In genomic region chr19:2613507-2614295, GRCh38 we compare ENCODE assay signal across 8 cellular contexts.
DNase-seq lines count a peak whose midpoint lies in the region; ATAC-seq and TF ChIP-seq lines count a peak whose summit lies in the region.

No MANE protein-coding gene starts in this region.

- H3K27ac ChIP-seq in CD8-positive, alpha-beta memory T cell (ENCODE audit: low read depth, low read length): no peak overlapping the region
- peak overlapping the region; percentile 94 for H3K27ac ChIP-seq in KOPT-K1 (ENCODE audit: low read depth, low read length, poor library complexity, severe bottlenecking)
- no peak overlapping the region for H3K27ac ChIP-seq in neural progenitor cell

- intact Hi-C loops in activated CD8-positive, alpha-beta T cell treated with anti-CD3 and anti-CD28 coated beads for 36 hours (cut with micrococcal nuclease): no loop called here

- POLR2A ChIA-PET in CD8-positive, alpha-beta memory T cell (lab: Charles Lee): interaction anchor here (1.5 kb wide), 1 partner anchor 137 kb away, joined by 17 read pairs; the partner anchor contains the start of gene GADD45B
- POLR2A ChIA-PET in activated CD8-positive, alpha-beta T cell treated with anti-CD3 and anti-CD28 coated beads for 36 hours (lab: Charles Lee): interaction anchor here (1.0 to 10.8 kb wide), 2 partner anchors 136 to 140 kb away, joined by 3 to 168 read pairs; partner anchors contain the start of gene GADD45B

- TF ChIP-seq CTCF in activated CD8-positive, alpha-beta T cell treated with anti-CD3 and anti-CD28 coated beads for 36 hours (IDR thresholded peaks at IDR 0.05): peak; percentile 93
- TF ChIP-seq CTCF in epithelial cell of esophagus (IDR thresholded peaks at IDR 0.05; ENCODE audit: insufficient read depth, low read depth, low read length, missing control alignments) (peak; percentile 89), neural progenitor cell (IDR thresholded peaks at IDR 0.05) (peak; percentile 78)

- no peaks in the 10 kb centered on the region for H3K27me3 Mint-ChIP-seq in CD8-positive, alpha-beta memory T cell
- no peaks in the 10 kb centered on the region for H3K27me3 Mint-ChIP-seq in activated CD8-positive, alpha-beta T cell treated with anti-CD3 and anti-CD28 coated beads for 36 hours
- H3K27me3 Mint-ChIP-seq in neural progenitor cell (ENCODE audit: insufficient read depth, low read depth): peaks cover 9% of the 10 kb centered on the region

- peak overlapping the region in 3 of 8 donors; percentile 22 to 66 (median 24) for H3K27ac Mint-ChIP-seq in CD8-positive, alpha-beta memory T cell
- no peak overlapping the region for H3K27ac Mint-ChIP-seq in activated CD8-positive, alpha-beta T cell treated with anti-CD3 and anti-CD28 coated beads for 36 hours
- H3K27ac Mint-ChIP-seq in neural progenitor cell: no peak overlapping the region

- H2AFZ ChIP-seq in neural progenitor cell (replicated peaks): no peak overlapping the region

- ATAC-seq in activated CD8-positive, alpha-beta T cell treated with anti-CD3 and anti-CD28 coated beads for 36 hours: peak; percentile 66
- no peak for ATAC-seq in GM18867 (IDR thresholded peaks at IDR 0.05; ENCODE audit: unreplicated experiment)
- no peak for ATAC-seq in HG03460 (IDR thresholded peaks at IDR 0.05; ENCODE audit: unreplicated experiment)
- ATAC-seq in HG03139 (IDR thresholded peaks at IDR 0.05; ENCODE audit: unreplicated experiment): no peak

- H3K36me3 ChIP-seq in CD8-positive, alpha-beta memory T cell (ENCODE audit: insufficient read depth, low read length): no peaks in the 10 kb centered on the region
- no peaks in the 10 kb centered on the region for H3K36me3 ChIP-seq in KOPT-K1 (ENCODE audit: insufficient read depth, low read length)
- H3K36me3 ChIP-seq in neural progenitor cell: no peaks in the 10 kb centered on the region

- no peaks in the 10 kb centered on the region for H3K36me3 Mint-ChIP-seq in CD8-positive, alpha-beta memory T cell
- H3K36me3 Mint-ChIP-seq in activated CD8-positive, alpha-beta T cell treated with anti-CD3 and anti-CD28 coated beads for 36 hours (ENCODE audit: low read depth): no peaks in the 10 kb centered on the region
- H3K36me3 Mint-ChIP-seq in neural progenitor cell: no peaks in the 10 kb centered on the region

- H3K4me2 ChIP-seq in neural progenitor cell: no peak overlapping the region

- no peaks in the 10 kb centered on the region for H3K27me3 ChIP-seq in CD8-positive, alpha-beta memory T cell (ENCODE audit: insufficient read depth, low read length, poor library complexity, severe bottlenecking)
- H3K27me3 ChIP-seq in neural progenitor cell: peaks cover 22% of the 10 kb centered on the region

- no peaks in the 10 kb centered on the region for H3F3A ChIP-seq in neural progenitor cell (ENCODE audit: low read depth)

- H3K9me3 ChIP-seq in CD8-positive, alpha-beta memory T cell (ENCODE audit: low read length): no peaks in the 10 kb centered on the region
- H3K9me3 ChIP-seq in KOPT-K1 (ENCODE audit: insufficient read depth, low read length, poor library complexity, severe bottlenecking): peaks cover 10% of the 10 kb centered on the region
- H3K9me3 ChIP-seq in neural progenitor cell (ENCODE audit: low read depth): no peaks in the 10 kb centered on the region

- H3K9ac ChIP-seq in neural progenitor cell: no peak overlapping the region

- H3K4me3 ChIP-seq in CD8-positive, alpha-beta memory T cell (ENCODE audit: low read length): no peak overlapping the region
- no peak overlapping the region for H3K4me3 ChIP-seq in epithelial cell of esophagus (ENCODE audit: low read length)
- H3K4me3 ChIP-seq in neural progenitor cell: no peak overlapping the region

- H3K79me2 ChIP-seq in neural progenitor cell (ENCODE audit: low read depth): no peaks in the 10 kb centered on the region

- H4K20me1 ChIP-seq in neural progenitor cell (ENCODE audit: low read depth): peaks cover 18% of the 10 kb centered on the region

- peaks cover 41% of the 10 kb centered on the region for H3K4me1 ChIP-seq in CD8-positive, alpha-beta memory T cell (ENCODE audit: insufficient read depth, low read length)
- no peaks in the 10 kb centered on the region for H3K4me1 ChIP-seq in neural progenitor cell

- H3K4me1 Mint-ChIP-seq in CD8-positive, alpha-beta memory T cell: peaks cover 40 to 55% (median 46%) of the 10 kb centered on the region in 3 donors
- H3K4me1 Mint-ChIP-seq in activated CD8-positive, alpha-beta T cell treated with anti-CD3 and anti-CD28 coated beads for 36 hours (ENCODE audit: low read depth): peaks cover 57% of the 10 kb centered on the region
- H3K4me1 Mint-ChIP-seq in neural progenitor cell: no peaks in the 10 kb centered on the region

- CTCF ChIA-PET in CD8-positive, alpha-beta memory T cell (lab: Charles Lee): interaction anchor here (0.5 to 12.9 kb wide), 14 partner anchors 11 to 152 kb away, joined by 3 to 152 read pairs (median 4); partner anchors contain the start of gene GADD45B
- CTCF ChIA-PET in activated CD8-positive, alpha-beta T cell treated with anti-CD3 and anti-CD28 coated beads for 36 hours (lab: Charles Lee): interaction anchor here (0.7 to 11.8 kb wide), 29 partner anchors 9 to 409 kb away, joined by 3 to 96 read pairs (median 5); partner anchors contain the start of genes GADD45B, LMNB2, LSM7 and SPPL2B

- H3K4me3 Mint-ChIP-seq in CD8-positive, alpha-beta memory T cell: peak overlapping the region in 1 of 7 donors; percentile 71
- no peak overlapping the region for H3K4me3 Mint-ChIP-seq in activated CD8-positive, alpha-beta T cell treated with anti-CD3 and anti-CD28 coated beads for 36 hours
- no peak overlapping the region for H3K4me3 Mint-ChIP-seq in neural progenitor cell

- no peaks in the 10 kb centered on the region for H3K9me3 Mint-ChIP-seq in CD8-positive, alpha-beta memory T cell
- peaks cover 3% of the 10 kb centered on the region for H3K9me3 Mint-ChIP-seq in activated CD8-positive, alpha-beta T cell treated with anti-CD3 and anti-CD28 coated beads for 36 hours
- no peaks in the 10 kb centered on the region for H3K9me3 Mint-ChIP-seq in neural progenitor cell

- peak; percentile 45 to 68 (median 51) for DNase-seq in CD8-positive, alpha-beta memory T cell
- peak; percentile 75 for DNase-seq in activated CD8-positive, alpha-beta T cell treated with anti-CD3 and anti-CD28 coated beads for 36 hours
- DNase-seq in epithelial cell of esophagus (ENCODE audit: low read depth) (peak; percentile 53), neural progenitor cell (ENCODE audit: low spot score) (peak; percentile 57)
